13 cellular contexts compared by ENCODE assay signal in genomic region chr2:3349211-3349693, GRCh38. TPM values are rescaled to one million over a fixed set of nuclear protein-coding genes. Genes with fewer than 3 reads are reported as not detected.
DNase-seq lines count a peak whose midpoint lies in the region; FAIRE-seq and TF ChIP-seq lines count a peak whose summit lies in the region.
"Had no signal": no experiment of that assay in that cellular context is flagged by ENCODE, and none has a peak within 500 bp of the region (broad histone marks: within the 10 kb centered on the region; RNA-seq: fewer than 3 reads in every experiment).

No MANE protein-coding gene starts in this region.

- TF ChIP-seq POLR2A in esophagus squamous epithelium (IDR thresholded peaks at IDR 0.05) (no peak), GM12891 (IDR thresholded peaks at IDR 0.05; ENCODE audit: low read depth, low read length) (no peak)

- H4K12ac ChIP-seq in trophoblast cell (ENCODE audit: low read depth, low read length): no peak overlapping the region

- no peak overlapping the region for H4K91ac ChIP-seq in trophoblast cell (ENCODE audit: low read depth, low read length)

- peak overlapping the region; percentile 17 for H3K23ac ChIP-seq in trophoblast cell (ENCODE audit: low read length)

- 34 to 49% methylated on average over 6 to 10 of the region's 13 CpGs for WGBS in esophagus squamous epithelium, 2 donors
- no CpG with 5 or more reads among the region's 13 CpGs for WGBS in trophoblast cell (ENCODE audit: extremely low coverage, insufficient coverage, insufficient read length)

- peaks cover 0 to 3% (median 0%) of the 10 kb centered on the region in 3 donors for H3K9me3 ChIP-seq in esophagus squamous epithelium
- peaks cover 6% of the 10 kb centered on the region for H3K9me3 ChIP-seq in trophoblast cell (ENCODE audit: insufficient read depth, low read depth, low read length)
- H3K9me3 ChIP-seq in HAP-1: no peaks in the 10 kb centered on the region

- in situ Hi-C loops in HAP-1 (cut with MboI; ENCODE audit: low sequenced_read_pairs): no loop called here

- peak overlapping the region in 3 of 4 donors; percentile 19 to 42 (median 30) for H3K27ac ChIP-seq in esophagus squamous epithelium
- H3K27ac ChIP-seq in trophoblast cell (ENCODE audit: low read depth, low read length): no peak overlapping the region

- H4K8ac ChIP-seq in trophoblast cell (ENCODE audit: low read depth, low read length): no peak overlapping the region

- H3K27me3 ChIP-seq in esophagus squamous epithelium (no peaks in the 10 kb centered on the region), trophoblast cell (ENCODE audit: insufficient read depth, low read length) (no peaks in the 10 kb centered on the region), HAP-1 (ENCODE audit: low read depth) (no peaks in the 10 kb centered on the region)

- H2AK5ac ChIP-seq in trophoblast cell (ENCODE audit: low read length): no peak overlapping the region

- DNase-seq in ELF-1 (ENCODE audit: low read depth, low spot score) (peak; percentile 27), NCI-H2171 treated with DMSO at 0.1 percent for 48 hours (lab: John Stamatoyannopoulos, UW) (peak; percentile 65), esophagus squamous epithelium (lab: John Stamatoyannopoulos, UW) (no peak), trophoblast cell (no peak), GM12891 (ENCODE audit: insufficient read length, low spot score) (no peak), NCI-H524 treated with DMSO at 0.1 percent for 48 hours (lab: John Stamatoyannopoulos, UW) (no peak), HAP-1 (ENCODE audit: low spot score in 2 of 2) (no peak), HK-2 (ENCODE audit: unreplicated experiment) (no peak)
- DNase-seq: endodermal cell; mesendoderm; NCI-H82; stimulated activated CD4-positive, alpha-beta T cell treated with anti-CD3 and anti-CD28 coated beads, Interleukin-2, amount 100 ng/mL, for 24 hours had no signal

- no peak overlapping the region for H3K14ac ChIP-seq in trophoblast cell (ENCODE audit: low read length)

- TF ChIP-seq CTCF in esophagus squamous epithelium (IDR thresholded peaks at IDR 0.05): no peak

- FAIRE-seq in GM12891 (lab: Jason Lieb, UNC): no peak
- FAIRE-seq: HTR-8/SVneo had no signal

- H3K4me1 ChIP-seq in esophagus squamous epithelium: peaks cover 0 to 18% (median 0%) of the 10 kb centered on the region in 3 donors
- H3K4me1 ChIP-seq in trophoblast cell (ENCODE audit: control insufficient read depth in 1 of 2, insufficient read depth in 2 of 2, low read length in 2 of 2): peaks cover 0 to 3% of the 10 kb centered on the region in 2 experiments
- H3K4me1 ChIP-seq in HAP-1: no peaks in the 10 kb centered on the region

- H2BK5ac ChIP-seq in trophoblast cell (ENCODE audit: low read depth, low read length, poor library complexity): no peak overlapping the region

- no peaks in the 10 kb centered on the region for H3K79me1 ChIP-seq in trophoblast cell (ENCODE audit: low read length)

- H3K4me2 ChIP-seq in trophoblast cell (ENCODE audit: low read length): no peak overlapping the region

- no peak overlapping the region for H2AFZ ChIP-seq in trophoblast cell (ENCODE audit: insufficient read depth, low read length, poor library complexity)

- H2BK120ac ChIP-seq in trophoblast cell (ENCODE audit: insufficient read depth, low read length, poor library complexity): no peak overlapping the region

- H3K4me3 ChIP-seq in esophagus squamous epithelium (peak overlapping the region; percentile 13 to 41 (median 27)), trophoblast cell (ENCODE audit: low read depth, low read length) (no peak overlapping the region), HAP-1 (no peak overlapping the region)

- no peak overlapping the region for H3K18ac ChIP-seq in trophoblast cell (ENCODE audit: low read length)

- no peak overlapping the region for H3K9ac ChIP-seq in trophoblast cell (ENCODE audit: low read length)

- peaks cover 0 to 48% (median 0%) of the 10 kb centered on the region in 3 donors for H3K36me3 ChIP-seq in esophagus squamous epithelium
- H3K36me3 ChIP-seq in trophoblast cell (ENCODE audit: control insufficient read depth in 1 of 2, insufficient read depth in 2 of 2, low read length in 2 of 2): peaks cover 5 to 9% of the 10 kb centered on the region in 2 experiments
- H3K36me3 ChIP-seq in HAP-1 (replicated peaks): peaks cover 13% of the 10 kb centered on the region

- no peak overlapping the region for H3K4ac ChIP-seq in trophoblast cell (ENCODE audit: low read depth, low read length)

- intact Hi-C loops in esophagus squamous epithelium (cut with DNase I): no loop called here

- no peak overlapping the region for H2BK12ac ChIP-seq in trophoblast cell (ENCODE audit: low read length)

- H3K79me2 ChIP-seq in trophoblast cell (ENCODE audit: control insufficient read depth, insufficient read depth, low read length, poor library complexity): no peaks in the 10 kb centered on the region

TF ChIP-seq in GM12891, 5 proteins besides CTCF, POLR2A, EP300 and RAD21:
- TF ChIP-seq PAX5 (IDR thresholded peaks at IDR 0.05; ENCODE audit: insufficient read depth, low read length, severe bottlenecking) (no peak), SPI1 (IDR thresholded peaks at IDR 0.05; ENCODE audit: low read depth, low read length) (no peak), TAF1 (IDR thresholded peaks at IDR 0.05; ENCODE audit: low read depth, low read length) (no peak), POLR2AphosphoS5 (IDR thresholded peaks at IDR 0.05; ENCODE audit: low read depth, low read length) (no peak), POU2F2 (IDR thresholded peaks at IDR 0.05; ENCODE audit: low read depth, low read length) (no peak)

RNA-seq across cellular contexts. Expression of gene EIPR1, which starts 28.4 kb away (rescaled TPM):
- 10 to 100 TPM; 27.3 to 50.6 (median 31.9) TPM for total RNA-seq in esophagus squamous epithelium
- 13.9 and 14.1 TPM in 2 replicates for polyA plus RNA-seq in trophoblast cell (2013)
- 33.3 TPM for polyA plus RNA-seq in GM12891 (2012; ENCODE audit: low read depth, missing spikeins)

RNA-seq across cellular contexts. Expression of gene TRAPPC12, which starts 30.2 kb away (rescaled TPM):
- 10 to 100 TPM; 28.4 to 64.7 (median 55.9) TPM for total RNA-seq in esophagus squamous epithelium
- 32.2 and 35.8 TPM in 2 replicates for polyA plus RNA-seq in trophoblast cell (2013)
- polyA plus RNA-seq in GM12891 (2012; ENCODE audit: low read depth, missing spikeins): 54.6 TPM

Comparison
In these comparisons a context has a peak if more than half of its experiments do, and no peak if none do; other contexts are left out.
1. DNase-seq: peak in ELF-1 (single experiment) and NCI-H2171 treated with DMSO at 0.1 percent for 48 hours (single experiment); none in esophagus squamous epithelium (single experiment), trophoblast cell (0 of 2), GM12891 (single experiment), NCI-H524 treated with DMSO at 0.1 percent for 48 hours (single experiment), HAP-1 (0 of 2) and HK-2 (single experiment).
2. H3K4me3 ChIP-seq: peak in esophagus squamous epithelium (4 of 4); none in trophoblast cell (single experiment) and HAP-1 (single experiment).